In genomic region chr12:12716151-12716844, GRCh38 we compare ENCODE assay signal across 8 cellular contexts. TPM values are rescaled to one million over a fixed set of nuclear protein-coding genes. Genes with fewer than 3 reads are reported as not detected.
DNase-seq lines count a peak whose midpoint lies in the region; ATAC-seq, FAIRE-seq and TF ChIP-seq lines count a peak whose summit lies in the region.

No MANE protein-coding gene starts in this region.

- H3K4me1 ChIP-seq in PC-9 (replicated peaks; ENCODE audit: insufficient read depth) (peaks cover 32% of the 10 kb centered on the region), mesenchymal stem cell (ENCODE audit: control insufficient read depth, insufficient read depth, low read depth, low read length) (peaks cover 10% of the 10 kb centered on the region), upper lobe of left lung (peaks cover 39 to 50% (median 40%) of the 10 kb centered on the region in 4 donors)

- DNase-seq in activated CD8-positive, alpha-beta memory T cell treated with anti-CD3 and anti-CD28 coated beads, Interleukin-2, amount 10 ng/mL, durations not matched to agents 7 days and 5 days: no peak
- DNase-seq in activated CD8-positive, alpha-beta memory T cell treated with anti-CD3 and anti-CD28 coated beads, Interleukin-2, amount 50 U/mL, for 4 hours: no peak
- peak in 1 of 2 experiments; percentile 19 for DNase-seq in PC-9
- no peak for DNase-seq in coronary artery (ENCODE audit: low spot score)
- peak; percentile 53 for DNase-seq in mesenchymal stem cell
- no peak for DNase-seq in upper lobe of left lung
- DNase-seq in H54 (ENCODE audit: insufficient read length, low spot score): no peak

- H4K91ac ChIP-seq in mesenchymal stem cell (ENCODE audit: low read length): peak overlapping the region; percentile 25

- peak overlapping the region; percentile 97 for H3K9ac ChIP-seq in mesenchymal stem cell (ENCODE audit: low read length)

- H2BK120ac ChIP-seq in mesenchymal stem cell (ENCODE audit: low read depth, low read length): peak overlapping the region; percentile 97

- H3K27ac ChIP-seq in PC-9: peak overlapping the region; percentile 98
- peak overlapping the region; percentile 97 to 100 for H3K27ac ChIP-seq in coronary artery
- peak overlapping the region; percentile 82 for H3K27ac ChIP-seq in mesenchymal stem cell (ENCODE audit: low read length, poor library complexity, severe bottlenecking)
- peak overlapping the region; percentile 98 to 100 (median 100) for H3K27ac ChIP-seq in upper lobe of left lung

- H3K23ac ChIP-seq in mesenchymal stem cell (ENCODE audit: low read length in 2 of 2): no peak overlapping the region

- no peaks in the 10 kb centered on the region for H3K27me3 Mint-ChIP-seq in activated CD8-positive, alpha-beta memory T cell treated with anti-CD3 and anti-CD28 coated beads, Interleukin-2, amount 10 ng/mL, durations not matched to agents 7 days and 5 days

- peaks cover 48% of the 10 kb centered on the region for H3K79me2 ChIP-seq in PC-9 (ENCODE audit: low read depth)

- peaks cover 44% of the 10 kb centered on the region for H3K4me1 Mint-ChIP-seq in activated CD8-positive, alpha-beta memory T cell treated with anti-CD3 and anti-CD28 coated beads, Interleukin-2, amount 10 ng/mL, durations not matched to agents 7 days and 5 days

- H3K4me2 ChIP-seq in PC-9 (peak overlapping the region; percentile 100), mesenchymal stem cell (ENCODE audit: low read length, poor library complexity, severe bottlenecking) (peak overlapping the region; percentile 66)

- H3K4me3 Mint-ChIP-seq in activated CD8-positive, alpha-beta memory T cell treated with anti-CD3 and anti-CD28 coated beads, Interleukin-2, amount 10 ng/mL, durations not matched to agents 7 days and 5 days: peak overlapping the region; percentile 77

- WGBS in mesenchymal stem cell: 13% methylated on average over 18 of the region's 18 CpGs
- WGBS in upper lobe of left lung, 2 donors: 4 to 5% methylated on average over 18 of the region's 18 CpGs

- H4K8ac ChIP-seq in mesenchymal stem cell (ENCODE audit: low read length): peak overlapping the region; percentile 82

- H3K79me1 ChIP-seq in mesenchymal stem cell (replicated peaks; ENCODE audit: low read length, poor library complexity, severe bottlenecking): peaks cover 2% of the 10 kb centered on the region

- peak overlapping the region in 1 of 2 experiments; percentile 37 for H3K14ac ChIP-seq in mesenchymal stem cell (ENCODE audit: low read length in 2 of 2)

- H3K9me2 ChIP-seq in PC-9 (ENCODE audit: insufficient read depth): no peaks in the 10 kb centered on the region

- H2AFZ ChIP-seq in PC-9 (peak overlapping the region; percentile 89), mesenchymal stem cell (ENCODE audit: low read depth, low read length) (no peak overlapping the region)

- TF ChIP-seq CTCF in PC-9 (conservative IDR thresholded peaks at IDR 0.05) (no peak), coronary artery (IDR thresholded peaks at IDR 0.05) (no peak), upper lobe of left lung (IDR thresholded peaks at IDR 0.05) (no peak)

- peaks cover 8% of the 10 kb centered on the region for H4K20me1 ChIP-seq in PC-9 (ENCODE audit: insufficient read depth)

- H3K9me3 ChIP-seq in PC-9 (ENCODE audit: insufficient read depth, low read depth) (no peaks in the 10 kb centered on the region), mesenchymal stem cell (ENCODE audit: control insufficient read depth, low read length) (no peaks in the 10 kb centered on the region), upper lobe of left lung (no peaks in the 10 kb centered on the region)

- TF ChIP-seq POLR2A in upper lobe of left lung (IDR thresholded peaks at IDR 0.05) (no peak), H54 (IDR thresholded peaks at IDR 0.05; ENCODE audit: low read depth, low read length) (no peak)

- peak overlapping the region; percentile 66 to 84 for H3K4ac ChIP-seq in mesenchymal stem cell (ENCODE audit: low read depth in 1 of 2, low read length in 2 of 2)

- ATAC-seq in activated CD8-positive, alpha-beta memory T cell treated with anti-CD3 and anti-CD28 coated beads, Interleukin-2, amount 10 ng/mL, durations not matched to agents 7 days and 5 days: no peak
- ATAC-seq in upper lobe of left lung (ENCODE audit: low FRiP score in 2 of 2): no peak
- no peak for ATAC-seq in HG03442 (IDR thresholded peaks at IDR 0.05; ENCODE audit: unreplicated experiment)

- peak overlapping the region; percentile 71 to 91 for H3K18ac ChIP-seq in mesenchymal stem cell (ENCODE audit: low read depth in 1 of 2, low read length in 2 of 2)

- peak overlapping the region; percentile 98 for H3K27ac Mint-ChIP-seq in activated CD8-positive, alpha-beta memory T cell treated with anti-CD3 and anti-CD28 coated beads, Interleukin-2, amount 10 ng/mL, durations not matched to agents 7 days and 5 days

- FAIRE-seq in H54 (lab: Jason Lieb, UNC): no peak

- H3K4me3 ChIP-seq in PC-9: peak overlapping the region; percentile 96
- peak overlapping the region; percentile 89 for H3K4me3 ChIP-seq in coronary artery
- H3K4me3 ChIP-seq in mesenchymal stem cell (ENCODE audit: insufficient read depth in 1 of 2, low read depth in 1 of 2, low read length in 2 of 2): peak overlapping the region; percentile 66 to 94
- peak overlapping the region; percentile 34 to 92 (median 67) for H3K4me3 ChIP-seq in upper lobe of left lung

- no peak for TF ChIP-seq EP300 in upper lobe of left lung (IDR thresholded peaks at IDR 0.05)

- peak overlapping the region; percentile 48 for H2AK5ac ChIP-seq in mesenchymal stem cell (ENCODE audit: low read length, severe bottlenecking)

- no peaks in the 10 kb centered on the region for H3K9me3 Mint-ChIP-seq in activated CD8-positive, alpha-beta memory T cell treated with anti-CD3 and anti-CD28 coated beads, Interleukin-2, amount 10 ng/mL, durations not matched to agents 7 days and 5 days (ENCODE audit: low read depth)

- H2BK12ac ChIP-seq in mesenchymal stem cell (ENCODE audit: low read length in 2 of 2): peak overlapping the region; percentile 42 to 52

- H3K36me3 Mint-ChIP-seq in activated CD8-positive, alpha-beta memory T cell treated with anti-CD3 and anti-CD28 coated beads, Interleukin-2, amount 10 ng/mL, durations not matched to agents 7 days and 5 days: peaks cover 47% of the 10 kb centered on the region

- H3F3A ChIP-seq in PC-9 (ENCODE audit: insufficient read depth, low read depth): peaks cover 13% of the 10 kb centered on the region

- TSS peak; percentile 81 for BruUV-seq in PC-9 (replicated peaks; lab: Mats Ljungman, UMichigan)

- POLR2A ChIA-PET in PC-9 (lab: Charles Lee; ENCODE audit: unreplicated experiment): interaction anchor here (0.6 to 0.9 kb wide), 4 partner anchors 9 to 377 kb away, joined by 3 to 12 read pairs (median 4); no protein-coding TSS in a partner anchor

- H3K36me3 ChIP-seq in PC-9 (ENCODE audit: low read depth): peaks cover 27% of the 10 kb centered on the region
- H3K36me3 ChIP-seq in mesenchymal stem cell (ENCODE audit: control insufficient read depth in 1 of 2, insufficient read depth in 2 of 2, low read depth in 1 of 2, low read length in 2 of 2): peaks cover 0 to 24% of the 10 kb centered on the region in 2 experiments
- H3K36me3 ChIP-seq in upper lobe of left lung: peaks cover 0 to 24% (median 0%) of the 10 kb centered on the region in 4 donors

- intact Hi-C loops in PC-9 (cut with micrococcal nuclease; ENCODE audit: unreplicated experiment): loop anchor here (2.0 to 5.0 kb wide), 3 partner anchors 271 to 1994 kb away; partner anchors contain the start of gene YBX3

- CTCF ChIA-PET in activated CD8-positive, alpha-beta memory T cell treated with anti-CD3 and anti-CD28 coated beads, Interleukin-2, amount 10 ng/mL, durations not matched to agents 7 days and 5 days (lab: Charles Lee): interaction anchor here (0.8 to 3.5 kb wide), 17 partner anchors 9 to 358 kb away, joined by 3 to 29 read pairs (median 4); no protein-coding TSS in a partner anchor
- CTCF ChIA-PET in PC-9 (lab: Charles Lee): interaction anchor here (0.5 to 2.0 kb wide), 3 partner anchors 19 to 420 kb away, joined by 3 to 8 read pairs (median 6); no protein-coding TSS in a partner anchor

- H2BK15ac ChIP-seq in mesenchymal stem cell (ENCODE audit: low read depth, poor library complexity, severe bottlenecking): peak overlapping the region; percentile 93

- H3K27me3 ChIP-seq in PC-9 (ENCODE audit: insufficient read depth, low read depth): no peaks in the 10 kb centered on the region
- no peaks in the 10 kb centered on the region for H3K27me3 ChIP-seq in mesenchymal stem cell (ENCODE audit: control insufficient read depth in 1 of 2, insufficient read depth in 1 of 2, low read length in 2 of 2)
- H3K27me3 ChIP-seq in upper lobe of left lung: no peaks in the 10 kb centered on the region

- peak overlapping the region; percentile 92 for H2BK5ac ChIP-seq in mesenchymal stem cell (ENCODE audit: low read depth, low read length, poor library complexity, severe bottlenecking)

RNA-seq across cellular contexts. Expression of gene CDKN1B, which starts 0.9 kb away (rescaled TPM):
- total RNA-seq in activated CD8-positive, alpha-beta memory T cell treated with anti-CD3 and anti-CD28 coated beads, Interleukin-2, amount 10 ng/mL, durations not matched to agents 7 days and 5 days: 100 to 1,000 TPM in 1 of 2 experiments, 10 to 100 TPM in 1; 99.2 to 105 TPM
- 54.9 and 67.5 TPM in 2 replicates for total RNA-seq in PC-9 (2021)
- 19.0 TPM for polyA plus RNA-seq in mesenchymal stem cell (2013, experiment 1 of 2)
- polyA plus RNA-seq in mesenchymal stem cell (2013, experiment 2 of 2): 19.7 TPM
- 10 to 100 TPM; 42.1 to 85.5 (median 72.3) TPM for total RNA-seq in upper lobe of left lung

RNA-seq across cellular contexts. Expression of gene GPR19, which starts 20.3 kb away (rescaled TPM):
- 10 to 100 TPM; 15.1 to 16.8 TPM for total RNA-seq in activated CD8-positive, alpha-beta memory T cell treated with anti-CD3 and anti-CD28 coated beads, Interleukin-2, amount 10 ng/mL, durations not matched to agents 7 days and 5 days
- total RNA-seq in PC-9 (2021) (13.2 and 19.3 TPM in 2 replicates), upper lobe of left lung (not detected)
- 0.28 TPM for polyA plus RNA-seq in mesenchymal stem cell (2013, experiment 1 of 2)
- 0.22 TPM for polyA plus RNA-seq in mesenchymal stem cell (2013, experiment 2 of 2)

Comparison
In these comparisons a context has a peak if more than half of its experiments do, and no peak if none do; other contexts are left out.
1. RNA of gene GPR19, which starts 20.3 kb away (total RNA-seq): 13.2 to 19.3 TPM in PC-9 and 15.1 to 16.8 TPM in activated CD8-positive, alpha-beta memory T cell treated with anti-CD3 and anti-CD28 coated beads, Interleukin-2, amount 10 ng/mL, durations not matched to agents 7 days and 5 days; not detected in upper lobe of left lung; every median in the first group is over 10 times any median in the second.
2. Peak in every context shown above with its lines, with median percentiles within 50 percentile points of each other: H3K27ac ChIP-seq and H3K4me3 ChIP-seq.